ENCODE assay signal across 25 cellular contexts in genomic region chr20:45047581-45048119, GRCh38. TPM values are rescaled to one million over a fixed set of nuclear protein-coding genes. Genes with fewer than 3 reads are reported as not detected.
DNase-seq lines count a peak whose midpoint lies in the region; ATAC-seq and TF ChIP-seq lines count a peak whose summit lies in the region.
"Had no signal": no experiment of that assay in that cellular context is flagged by ENCODE, and none has a peak within 500 bp of the region (broad histone marks: within the 10 kb centered on the region; RNA-seq: fewer than 3 reads in every experiment).

No MANE protein-coding gene starts in this region.

- H3K4me1 Mint-ChIP-seq in activated T-cell treated with anti-CD3 and anti-CD28 coated beads, Interleukin-2, amount 50 U/mL, for 24 hours (ENCODE audit: low read depth): peaks cover 73% of the 10 kb centered on the region
- peaks cover 45 to 55% (median 51%) of the 10 kb centered on the region in 3 donors for H3K4me1 Mint-ChIP-seq in IgD-negative memory B cell
- H3K4me1 Mint-ChIP-seq in activated T-helper 17 cell treated with anti-CD3 and anti-CD28 coated beads, Interleukin-2, amount 50 U/mL, for 72 hours: peaks cover 47% of the 10 kb centered on the region
- H3K4me1 Mint-ChIP-seq in natural killer cell treated with Interleukin-12 subunit alpha and Interleukin-12 subunit beta and Interleukin-15 and Interleukin-18, amount 100 ng/mL, for 72 hours (ENCODE audit: low read depth in 2 of 2): peaks cover 52 to 65% of the 10 kb centered on the region in 2 donors

- intact Hi-C loops in right cardiac atrium (cut with DNase I): loop anchor here in 3 of 4 donors (5.0 to 10.0 kb wide), 3 partner anchors 47 to 247 kb away; no protein-coding TSS in a partner anchor

- 76% methylated on average over 2 of the region's 2 CpGs for WGBS in suprapubic skin
- WGBS in right cardiac atrium: 89% methylated on average over 2 of the region's 2 CpGs

- no peaks in the 10 kb centered on the region for H3K9me3 ChIP-seq in suprapubic skin
- no peaks in the 10 kb centered on the region for H3K9me3 ChIP-seq in right cardiac atrium (ENCODE audit: control insufficient read depth, low read length)
- H3K9me3 ChIP-seq: BE2C, uterus had no signal

- no peak for ATAC-seq in activated T-helper 17 cell treated with anti-CD3 and anti-CD28 coated beads, Interleukin-2, amount 50 U/mL, for 72 hours (replicated peaks)
- ATAC-seq in natural killer cell treated with Interleukin-12 subunit alpha and Interleukin-12 subunit beta and Interleukin-15 and Interleukin-18, amount 100 ng/mL, for 72 hours: no peak
- no peak for ATAC-seq in right cardiac atrium
- ATAC-seq: Panc1 had no signal

- H3K4me3 Mint-ChIP-seq in activated T-cell treated with anti-CD3 and anti-CD28 coated beads, Interleukin-2, amount 50 U/mL, for 24 hours: no peak overlapping the region
- H3K4me3 Mint-ChIP-seq in IgD-negative memory B cell: no peak overlapping the region
- no peak overlapping the region for H3K4me3 Mint-ChIP-seq in activated T-helper 17 cell treated with anti-CD3 and anti-CD28 coated beads, Interleukin-2, amount 50 U/mL, for 72 hours
- no peak overlapping the region for H3K4me3 Mint-ChIP-seq in natural killer cell treated with Interleukin-12 subunit alpha and Interleukin-12 subunit beta and Interleukin-15 and Interleukin-18, amount 100 ng/mL, for 72 hours
- H3K4me3 Mint-ChIP-seq: activated naive CD8-positive, alpha-beta T cell treated with anti-CD3 and anti-CD28 coated beads, Interleukin-2, amount 10 ng/mL, durations not matched to agents 7 days and 5 days; activated T-helper 1 cell treated with anti-CD3 and anti-CD28 coated beads, Interleukin-12 subunit alpha, Interleukin-12 subunit beta, Interleukin-2, Interleukin-4 antibody, amounts not matched to agents 30 ng/mL and 10 ng/mL and 1 ng/mL, durations not matched to agents 14 hours and 24 hours and 36 hours had no signal

- H3K9me3 Mint-ChIP-seq in activated T-cell treated with anti-CD3 and anti-CD28 coated beads, Interleukin-2, amount 50 U/mL, for 24 hours: no peaks in the 10 kb centered on the region
- H3K9me3 Mint-ChIP-seq in IgD-negative memory B cell: no peaks in the 10 kb centered on the region
- H3K9me3 Mint-ChIP-seq in activated T-helper 17 cell treated with anti-CD3 and anti-CD28 coated beads, Interleukin-2, amount 50 U/mL, for 72 hours: no peaks in the 10 kb centered on the region
- H3K9me3 Mint-ChIP-seq in natural killer cell treated with Interleukin-12 subunit alpha and Interleukin-12 subunit beta and Interleukin-15 and Interleukin-18, amount 100 ng/mL, for 72 hours: no peaks in the 10 kb centered on the region
- H3K9me3 Mint-ChIP-seq: activated naive CD8-positive, alpha-beta T cell treated with anti-CD3 and anti-CD28 coated beads, Interleukin-2, amount 10 ng/mL, durations not matched to agents 7 days and 5 days; activated T-helper 1 cell treated with anti-CD3 and anti-CD28 coated beads, Interleukin-12 subunit alpha, Interleukin-12 subunit beta, Interleukin-2, Interleukin-4 antibody, amounts not matched to agents 30 ng/mL and 10 ng/mL and 1 ng/mL, durations not matched to agents 14 hours and 24 hours and 36 hours had no signal

- peaks cover 85% of the 10 kb centered on the region for H3K36me3 Mint-ChIP-seq in activated T-cell treated with anti-CD3 and anti-CD28 coated beads, Interleukin-2, amount 50 U/mL, for 24 hours (ENCODE audit: low read depth)
- peaks cover 16% of the 10 kb centered on the region for H3K36me3 Mint-ChIP-seq in IgD-negative memory B cell
- H3K36me3 Mint-ChIP-seq in activated T-helper 17 cell treated with anti-CD3 and anti-CD28 coated beads, Interleukin-2, amount 50 U/mL, for 72 hours (ENCODE audit: low read depth): peaks cover 90% of the 10 kb centered on the region
- peaks cover 10% of the 10 kb centered on the region for H3K36me3 Mint-ChIP-seq in natural killer cell treated with Interleukin-12 subunit alpha and Interleukin-12 subunit beta and Interleukin-15 and Interleukin-18, amount 100 ng/mL, for 72 hours

- no peak for TF ChIP-seq CTCF in suprapubic skin (IDR thresholded peaks at IDR 0.05)

- H3K4me3 ChIP-seq in suprapubic skin (no peak overlapping the region), right cardiac atrium (ENCODE audit: low read length) (no peak overlapping the region)
- H3K4me3 ChIP-seq: dorsolateral prefrontal cortex, smooth muscle cell, uterus had no signal

- no peaks in the 10 kb centered on the region for H3K27me3 Mint-ChIP-seq in activated T-cell treated with anti-CD3 and anti-CD28 coated beads, Interleukin-2, amount 50 U/mL, for 24 hours
- peaks cover 1% of the 10 kb centered on the region for H3K27me3 Mint-ChIP-seq in IgD-negative memory B cell
- H3K27me3 Mint-ChIP-seq in activated T-helper 17 cell treated with anti-CD3 and anti-CD28 coated beads, Interleukin-2, amount 50 U/mL, for 72 hours: no peaks in the 10 kb centered on the region
- no peaks in the 10 kb centered on the region for H3K27me3 Mint-ChIP-seq in natural killer cell treated with Interleukin-12 subunit alpha and Interleukin-12 subunit beta and Interleukin-15 and Interleukin-18, amount 100 ng/mL, for 72 hours
- H3K27me3 Mint-ChIP-seq: activated naive CD8-positive, alpha-beta T cell treated with anti-CD3 and anti-CD28 coated beads, Interleukin-2, amount 10 ng/mL, durations not matched to agents 7 days and 5 days had no signal

- H3K36me3 ChIP-seq in suprapubic skin: no peaks in the 10 kb centered on the region
- H3K36me3 ChIP-seq: BE2C, uterus had no signal

- H3K27me3 ChIP-seq in suprapubic skin (no peaks in the 10 kb centered on the region), right cardiac atrium (ENCODE audit: control insufficient read depth, insufficient read depth) (no peaks in the 10 kb centered on the region)
- H3K27me3 ChIP-seq: BE2C, dorsolateral prefrontal cortex, uterus had no signal

- no peak for TF ChIP-seq EP300 in suprapubic skin (IDR thresholded peaks at IDR 0.05)

- TF ChIP-seq POLR2A in suprapubic skin (IDR thresholded peaks at IDR 0.05): no peak

- H3K27ac ChIP-seq in suprapubic skin (no peak overlapping the region), right cardiac atrium (ENCODE audit: low read length) (no peak overlapping the region)
- H3K27ac ChIP-seq: uterus had no signal

- DNase-seq in activated T-cell treated with anti-CD3 and anti-CD28 coated beads, Interleukin-2, amount 50 U/mL, for 24 hours: no peak
- DNase-seq in activated T-cell treated with anti-CD3 and anti-CD28 coated beads, Interleukin-2, amount 50 U/mL, for 1 hour: no peak
- no peak for DNase-seq in natural killer cell treated with Interleukin-12 subunit alpha and Interleukin-12 subunit beta and Interleukin-15 and Interleukin-18, amount 100 ng/mL, for 72 hours (ENCODE audit: low spot score)
- DNase-seq in suprapubic skin (ENCODE audit: low spot score in 2 of 2): no peak
- DNase-seq in ureter (ENCODE audit: low spot score): no peak
- DNase-seq in right cardiac atrium: no peak
- DNase-seq: activated naive CD8-positive, alpha-beta T cell treated with anti-CD3 and anti-CD28 coated beads, Interleukin-2, amount 10 ng/mL, durations not matched to agents 7 days and 5 days; BE2C; cerebellar nuclear complex; dorsolateral prefrontal cortex; glutamatergic neuron; kidney; NCI-H1092 treated with DMSO at 0.1 percent for 48 hours; NCI-H510A treated with DMSO at 0.1 percent for 48 hours; SIG-M5; stimulated activated CD4-positive, alpha-beta T cell treated with anti-CD3 and anti-CD28 coated beads, Interleukin-2, amount 100 ng/mL, for 24 hours; T-helper 1 cell; uterus had no signal

- H3K27ac Mint-ChIP-seq in activated T-cell treated with anti-CD3 and anti-CD28 coated beads, Interleukin-2, amount 50 U/mL, for 24 hours: peak overlapping the region; percentile 78
- H3K27ac Mint-ChIP-seq in IgD-negative memory B cell: peak overlapping the region in 2 of 3 donors; percentile 5 to 69
- peak overlapping the region; percentile 80 for H3K27ac Mint-ChIP-seq in activated T-helper 17 cell treated with anti-CD3 and anti-CD28 coated beads, Interleukin-2, amount 50 U/mL, for 72 hours
- H3K27ac Mint-ChIP-seq in natural killer cell treated with Interleukin-12 subunit alpha and Interleukin-12 subunit beta and Interleukin-15 and Interleukin-18, amount 100 ng/mL, for 72 hours: peak overlapping the region; percentile 87 to 91
- H3K27ac Mint-ChIP-seq: activated naive CD8-positive, alpha-beta T cell treated with anti-CD3 and anti-CD28 coated beads, Interleukin-2, amount 10 ng/mL, durations not matched to agents 7 days and 5 days; activated T-helper 1 cell treated with anti-CD3 and anti-CD28 coated beads, Interleukin-12 subunit alpha, Interleukin-12 subunit beta, Interleukin-2, Interleukin-4 antibody, amounts not matched to agents 30 ng/mL and 10 ng/mL and 1 ng/mL, durations not matched to agents 14 hours and 24 hours and 36 hours had no signal

- H3K4me1 ChIP-seq in suprapubic skin: peaks cover 18% of the 10 kb centered on the region
- peaks cover 2% of the 10 kb centered on the region for H3K4me1 ChIP-seq in right cardiac atrium (ENCODE audit: control insufficient read depth, insufficient read depth, low read length)
- H3K4me1 ChIP-seq: BE2C had no signal

RNA-seq across cellular contexts. Expression of gene KCNS1, which starts 53.3 kb away (rescaled TPM):
- not detected for polyA plus RNA-seq in IgD-negative memory B cell
- under 1 TPM; 0.15 to 0.24 TPM for total RNA-seq in activated T-helper 17 cell treated with anti-CD3 and anti-CD28 coated beads, Interleukin-2, amount 50 U/mL, for 72 hours
- under 1 TPM; 0.24 to 0.33 TPM for total RNA-seq in natural killer cell treated with Interleukin-12 subunit alpha and Interleukin-12 subunit beta and Interleukin-15 and Interleukin-18, amount 100 ng/mL, for 72 hours
- 1 to 10 TPM; 1.0 to 5.5 (median 2.3) TPM for total RNA-seq in suprapubic skin
- 0.86 TPM for total RNA-seq in ureter
- total RNA-seq in right cardiac atrium: 1 to 10 TPM in 1 of 4 donors, under 1 TPM in 3; 0.37 to 1.2 (median 0.58) TPM
- polyA plus RNA-seq in right cardiac atrium: 0.27 TPM
- total RNA-seq: A673, Daoy had no signal

Comparison
In these comparisons a context has a peak if more than half of its experiments do, and no peak if none do; other contexts are left out.
1. H3K27ac Mint-ChIP-seq: peak in every context shown above with its lines; median percentile 89 in natural killer cell treated with Interleukin-12 subunit alpha and Interleukin-12 subunit beta and Interleukin-15 and Interleukin-18, amount 100 ng/mL, for 72 hours; 80 in activated T-helper 17 cell treated with anti-CD3 and anti-CD28 coated beads, Interleukin-2, amount 50 U/mL, for 72 hours; 78 in activated T-cell treated with anti-CD3 and anti-CD28 coated beads, Interleukin-2, amount 50 U/mL, for 24 hours; 37 in IgD-negative memory B cell.